ENCODE assay signal across 22 cellular contexts in the genomic region with DNA sequence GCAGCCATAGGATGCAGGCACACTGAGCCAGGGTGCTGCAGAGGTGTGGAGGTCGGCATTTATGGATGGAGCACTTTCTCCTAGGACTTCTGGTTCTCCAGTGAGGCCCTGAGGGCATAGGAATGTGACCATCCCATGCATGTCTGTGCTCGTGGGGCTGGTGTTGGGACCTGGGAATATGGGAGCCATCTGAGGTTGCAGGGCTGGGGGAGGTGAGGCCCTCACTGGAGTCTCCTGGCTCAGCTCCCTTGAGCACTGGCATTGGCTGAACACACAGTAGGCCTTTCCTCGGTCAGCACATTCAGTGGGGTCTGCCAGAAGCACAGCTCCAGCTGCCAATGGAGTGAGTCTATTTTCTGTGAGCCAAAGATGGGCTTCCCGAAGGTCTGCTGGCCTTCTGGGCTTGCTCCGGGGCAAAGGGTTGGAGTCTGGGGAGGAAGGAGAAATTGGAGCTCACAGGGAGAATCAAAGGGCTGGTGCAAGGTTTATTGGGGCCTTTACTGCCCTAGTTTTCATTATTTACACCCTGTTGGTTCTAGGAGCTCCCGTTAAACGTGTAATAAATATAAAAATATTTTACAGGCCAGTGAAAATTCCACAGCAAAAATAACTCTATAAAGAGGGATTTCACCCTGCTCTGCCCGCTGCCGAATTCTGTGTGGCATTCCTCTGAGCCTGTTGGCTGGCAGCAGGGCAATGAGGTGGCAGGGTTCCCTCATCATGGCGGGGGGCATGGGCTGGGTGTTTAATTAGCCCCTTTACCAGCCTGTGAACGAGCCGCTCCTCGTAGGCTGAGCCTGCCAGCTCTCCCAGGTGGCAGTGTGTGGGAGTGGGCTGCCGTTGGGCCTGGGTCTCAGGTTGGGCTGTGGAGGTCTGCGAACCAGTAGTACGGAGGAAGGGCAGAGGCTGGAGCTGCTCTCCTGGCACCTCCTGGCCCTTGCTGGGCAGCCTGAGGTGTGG. TPM values are rescaled to one million over a fixed set of nuclear protein-coding genes. Genes with fewer than 3 reads are reported as not detected.
"Had no signal": no experiment of that assay in that cellular context is flagged by ENCODE, and none has a peak within 500 bp of the region (broad histone marks: within the 10 kb centered on the region; RNA-seq: fewer than 3 reads in every experiment).

No MANE protein-coding gene starts in this region.

- H3K4me3 ChIP-seq: breast epithelium, esophagus muscularis mucosa, lower lobe of right lung, prostate gland, right atrium auricular region, tibial nerve, uterus had no signal

- H3K36me3 ChIP-seq: breast epithelium, esophagus muscularis mucosa, lower lobe of right lung, prostate gland, right atrium auricular region, tibial nerve, uterus had no signal

- H3K27me3 Mint-ChIP-seq: activated CD4-positive, alpha-beta T cell treated with anti-CD3 and anti-CD28 coated beads, Interleukin-2, amount 10 ng/mL, durations not matched to agents 7 days and 5 days had no signal

- DNase-seq: activated CD4-positive, alpha-beta T cell treated with anti-CD3 and anti-CD28 coated beads, Interleukin-2, amount 10 ng/mL, durations not matched to agents 7 days and 5 days; activated CD8-positive, alpha-beta T cell treated with anti-CD3 and anti-CD28 coated beads, Interleukin-2, amount 10 ng/mL, durations not matched to agents 7 days and 5 days; activated effector memory CD4-positive, alpha-beta T cell treated with Interleukin-2 at 50 U/mL for 16 hours; activated naive CD4-positive, alpha-beta T cell treated with anti-CD3 and anti-CD28 coated beads, Interleukin-2, amount 10 ng/mL, durations not matched to agents 7 days and 5 days; activated T-cell treated with anti-CD3 and anti-CD28 coated beads, Interleukin-2, amount 50 U/mL, for 48 hours; effector CD4-positive, alpha-beta T cell; glutamatergic neuron; hippocampal formation; lower lobe of right lung; midbrain; nephron progenitor cell; stimulated activated naive CD8-positive, alpha-beta T cell treated with anti-CD3 and anti-CD28 coated beads, Interleukin-15, Interleukin-2, amounts not matched to agents 100 U/mL and 50 U/mL, for 24 hours; T-helper 1 cell; T-helper 9 cell; uterus had no signal

- H3K27me3 ChIP-seq: breast epithelium, esophagus muscularis mucosa, right atrium auricular region, uterus had no signal

- H3K4me3 Mint-ChIP-seq: activated CD4-positive, alpha-beta T cell treated with anti-CD3 and anti-CD28 coated beads, Interleukin-2, amount 10 ng/mL, durations not matched to agents 7 days and 5 days; activated CD8-positive, alpha-beta T cell treated with anti-CD3 and anti-CD28 coated beads, Interleukin-2, amount 10 ng/mL, durations not matched to agents 7 days and 5 days; activated naive CD4-positive, alpha-beta T cell treated with anti-CD3 and anti-CD28 coated beads, Interleukin-2, amount 10 ng/mL, durations not matched to agents 7 days and 5 days; nephron progenitor cell had no signal

- H3K4me1 ChIP-seq: breast epithelium, esophagus muscularis mucosa, lower lobe of right lung, right atrium auricular region, tibial nerve, uterus had no signal

- H3K9me3 Mint-ChIP-seq: activated CD4-positive, alpha-beta T cell treated with anti-CD3 and anti-CD28 coated beads, Interleukin-2, amount 10 ng/mL, durations not matched to agents 7 days and 5 days; activated naive CD4-positive, alpha-beta T cell treated with anti-CD3 and anti-CD28 coated beads, Interleukin-2, amount 10 ng/mL, durations not matched to agents 7 days and 5 days; nephron progenitor cell had no signal

- H3K36me3 Mint-ChIP-seq: activated naive CD4-positive, alpha-beta T cell treated with anti-CD3 and anti-CD28 coated beads, Interleukin-2, amount 10 ng/mL, durations not matched to agents 7 days and 5 days had no signal

- ATAC-seq: activated CD4-positive, CD25-positive, alpha-beta regulatory T cell treated with anti-CD3 and anti-CD28 coated beads, Interleukin-2, amount 50 U/mL, for 24 hours; activated CD8-positive, alpha-beta T cell treated with anti-CD3 and anti-CD28 coated beads, Interleukin-2, amount 10 ng/mL, durations not matched to agents 7 days and 5 days; left colon; lower lobe of right lung; stimulated activated naive CD8-positive, alpha-beta T cell treated with anti-CD3 and anti-CD28 coated beads, Interleukin-15, Interleukin-2, amounts not matched to agents 100 U/mL and 50 U/mL, for 24 hours had no signal

- H3K27ac ChIP-seq: breast epithelium, esophagus muscularis mucosa, lower lobe of right lung, prostate gland, right atrium auricular region, tibial nerve, uterus had no signal

- H3K9me3 ChIP-seq: breast epithelium, esophagus muscularis mucosa, lower lobe of right lung, prostate gland, right atrium auricular region, tibial nerve, uterus had no signal

- H3K4me1 Mint-ChIP-seq: activated CD4-positive, alpha-beta T cell treated with anti-CD3 and anti-CD28 coated beads, Interleukin-2, amount 10 ng/mL, durations not matched to agents 7 days and 5 days; activated naive CD4-positive, alpha-beta T cell treated with anti-CD3 and anti-CD28 coated beads, Interleukin-2, amount 10 ng/mL, durations not matched to agents 7 days and 5 days had no signal

- H3K27ac Mint-ChIP-seq: activated CD4-positive, alpha-beta T cell treated with anti-CD3 and anti-CD28 coated beads, Interleukin-2, amount 10 ng/mL, durations not matched to agents 7 days and 5 days; activated CD8-positive, alpha-beta T cell treated with anti-CD3 and anti-CD28 coated beads, Interleukin-2, amount 10 ng/mL, durations not matched to agents 7 days and 5 days; activated naive CD4-positive, alpha-beta T cell treated with anti-CD3 and anti-CD28 coated beads, Interleukin-2, amount 10 ng/mL, durations not matched to agents 7 days and 5 days; nephron progenitor cell had no signal

RNA-seq across cellular contexts. Expression of a gene that starts 31.6 kb away (rescaled TPM):
- total RNA-seq: activated CD4-positive, alpha-beta T cell treated with anti-CD3 and anti-CD28 coated beads, Interleukin-2, amount 10 ng/mL, durations not matched to agents 7 days and 5 days; activated CD8-positive, alpha-beta T cell treated with anti-CD3 and anti-CD28 coated beads, Interleukin-2, amount 10 ng/mL, durations not matched to agents 7 days and 5 days; right atrium auricular region had no signal
